ENCODE assay signal across 1 cellular context in the genomic region with DNA sequence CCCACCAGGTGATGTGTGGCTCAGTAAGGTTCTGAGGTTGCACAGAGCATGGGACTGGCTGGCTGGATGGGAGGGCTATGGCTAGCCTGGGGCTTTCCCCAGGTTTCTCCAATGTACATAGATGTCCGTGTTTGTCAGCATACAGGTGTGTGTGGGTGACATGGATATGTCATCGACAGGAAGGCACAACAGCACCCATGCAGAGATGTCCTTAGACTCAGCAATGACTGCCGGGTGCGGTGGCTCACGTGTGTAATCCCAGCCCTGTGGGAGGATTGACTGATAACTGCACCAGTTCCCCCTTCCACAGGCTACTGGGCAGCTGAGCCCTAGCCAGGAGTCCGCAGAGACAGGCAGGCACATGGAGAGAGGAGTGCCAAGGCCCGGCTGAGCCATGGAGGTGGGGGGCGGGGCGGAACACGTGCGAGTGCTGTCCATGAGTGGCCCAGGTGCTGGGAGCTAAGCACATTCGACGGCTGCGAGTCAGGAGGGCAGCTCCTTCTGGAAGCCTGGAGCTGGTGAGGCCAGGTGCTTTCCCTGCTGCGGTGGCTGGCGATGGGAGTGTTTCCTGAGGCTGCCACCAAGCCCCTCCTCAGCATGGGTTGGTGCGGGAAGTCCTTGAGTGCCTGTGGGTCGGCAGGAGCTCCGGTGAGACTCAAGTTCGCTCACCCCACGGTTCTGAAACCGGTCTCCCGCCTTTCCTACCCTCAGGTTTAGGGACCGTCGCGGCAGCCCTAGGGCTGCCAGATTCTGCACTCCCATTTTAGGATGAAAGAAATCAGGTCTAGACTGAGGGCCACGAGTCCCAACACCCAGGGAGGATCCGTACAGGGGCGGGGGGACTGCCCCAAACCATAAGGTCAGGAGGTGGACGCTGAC.
TF ChIP-seq lines count a peak whose summit lies in the region.

No MANE protein-coding gene starts in this region.

TF ChIP-seq in WTC11, 78 proteins besides CTCF, POLR2A, EP300 and RAD21 (continued from another document):
- TF ChIP-seq, protein P1, sequence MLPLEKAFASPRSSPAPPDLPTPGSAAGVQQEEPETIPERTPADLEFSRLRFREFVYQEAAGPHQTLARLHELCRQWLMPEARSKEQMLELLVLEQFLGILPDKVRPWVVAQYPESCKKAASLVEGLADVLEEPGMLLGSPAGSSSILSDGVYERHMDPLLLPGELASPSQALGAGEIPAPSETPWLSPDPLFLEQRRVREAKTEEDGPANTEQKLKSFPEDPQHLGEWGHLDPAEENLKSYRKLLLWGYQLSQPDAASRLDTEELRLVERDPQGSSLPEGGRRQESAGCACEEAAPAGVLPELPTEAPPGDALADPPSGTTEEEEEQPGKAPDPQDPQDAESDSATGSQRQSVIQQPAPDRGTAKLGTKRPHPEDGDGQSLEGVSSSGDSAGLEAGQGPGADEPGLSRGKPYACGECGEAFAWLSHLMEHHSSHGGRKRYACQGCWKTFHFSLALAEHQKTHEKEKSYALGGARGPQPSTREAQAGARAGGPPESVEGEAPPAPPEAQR (CRISPR knock-in tag; IDR thresholded peaks at IDR 0.05) = no peak
- no peak for TF ChIP-seq ZNF121 (CRISPR knock-in tag; IDR thresholded peaks at IDR 0.05)
- no peak for TF ChIP-seq GRHL2 (CRISPR knock-in tag; IDR thresholded peaks at IDR 0.05; ENCODE audit: insufficient replicate concordance, severe bottlenecking)
- TF ChIP-seq SOX15 (CRISPR knock-in tag; IDR thresholded peaks at IDR 0.05) = no peak
- TF ChIP-seq, protein P2, sequence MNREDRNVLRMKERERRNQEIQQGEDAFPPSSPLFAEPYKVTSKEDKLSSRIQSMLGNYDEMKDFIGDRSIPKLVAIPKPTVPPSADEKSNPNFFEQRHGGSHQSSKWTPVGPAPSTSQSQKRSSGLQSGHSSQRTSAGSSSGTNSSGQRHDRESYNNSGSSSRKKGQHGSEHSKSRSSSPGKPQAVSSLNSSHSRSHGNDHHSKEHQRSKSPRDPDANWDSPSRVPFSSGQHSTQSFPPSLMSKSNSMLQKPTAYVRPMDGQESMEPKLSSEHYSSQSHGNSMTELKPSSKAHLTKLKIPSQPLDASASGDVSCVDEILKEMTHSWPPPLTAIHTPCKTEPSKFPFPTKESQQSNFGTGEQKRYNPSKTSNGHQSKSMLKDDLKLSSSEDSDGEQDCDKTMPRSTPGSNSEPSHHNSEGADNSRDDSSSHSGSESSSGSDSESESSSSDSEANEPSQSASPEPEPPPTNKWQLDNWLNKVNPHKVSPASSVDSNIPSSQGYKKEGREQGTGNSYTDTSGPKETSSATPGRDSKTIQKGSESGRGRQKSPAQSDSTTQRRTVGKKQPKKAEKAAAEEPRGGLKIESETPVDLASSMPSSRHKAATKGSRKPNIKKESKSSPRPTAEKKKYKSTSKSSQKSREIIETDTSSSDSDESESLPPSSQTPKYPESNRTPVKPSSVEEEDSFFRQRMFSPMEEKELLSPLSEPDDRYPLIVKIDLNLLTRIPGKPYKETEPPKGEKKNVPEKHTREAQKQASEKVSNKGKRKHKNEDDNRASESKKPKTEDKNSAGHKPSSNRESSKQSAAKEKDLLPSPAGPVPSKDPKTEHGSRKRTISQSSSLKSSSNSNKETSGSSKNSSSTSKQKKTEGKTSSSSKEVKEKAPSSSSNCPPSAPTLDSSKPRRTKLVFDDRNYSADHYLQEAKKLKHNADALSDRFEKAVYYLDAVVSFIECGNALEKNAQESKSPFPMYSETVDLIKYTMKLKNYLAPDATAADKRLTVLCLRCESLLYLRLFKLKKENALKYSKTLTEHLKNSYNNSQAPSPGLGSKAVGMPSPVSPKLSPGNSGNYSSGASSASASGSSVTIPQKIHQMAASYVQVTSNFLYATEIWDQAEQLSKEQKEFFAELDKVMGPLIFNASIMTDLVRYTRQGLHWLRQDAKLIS (CRISPR knock-in tag; IDR thresholded peaks at IDR 0.05; ENCODE audit: borderline replicate concordance) = no peak
- TF ChIP-seq TEAD1 (CRISPR knock-in tag; IDR thresholded peaks at IDR 0.05) = peak; percentile 47
- no peak for TF ChIP-seq SMAD4 (CRISPR knock-in tag; IDR thresholded peaks at IDR 0.05)
- TF ChIP-seq ZNF138 (CRISPR knock-in tag; conservative IDR thresholded peaks at IDR 0.05) = no peak
- TF ChIP-seq, protein P3, sequence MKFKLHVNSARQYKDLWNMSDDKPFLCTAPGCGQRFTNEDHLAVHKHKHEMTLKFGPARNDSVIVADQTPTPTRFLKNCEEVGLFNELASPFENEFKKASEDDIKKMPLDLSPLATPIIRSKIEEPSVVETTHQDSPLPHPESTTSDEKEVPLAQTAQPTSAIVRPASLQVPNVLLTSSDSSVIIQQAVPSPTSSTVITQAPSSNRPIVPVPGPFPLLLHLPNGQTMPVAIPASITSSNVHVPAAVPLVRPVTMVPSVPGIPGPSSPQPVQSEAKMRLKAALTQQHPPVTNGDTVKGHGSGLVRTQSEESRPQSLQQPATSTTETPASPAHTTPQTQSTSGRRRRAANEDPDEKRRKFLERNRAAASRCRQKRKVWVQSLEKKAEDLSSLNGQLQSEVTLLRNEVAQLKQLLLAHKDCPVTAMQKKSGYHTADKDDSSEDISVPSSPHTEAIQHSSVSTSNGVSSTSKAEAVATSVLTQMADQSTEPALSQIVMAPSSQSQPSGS (CRISPR knock-in tag; IDR thresholded peaks at IDR 0.05; ENCODE audit: borderline replicate concordance, low read depth) = no peak
- TF ChIP-seq, protein P4, sequence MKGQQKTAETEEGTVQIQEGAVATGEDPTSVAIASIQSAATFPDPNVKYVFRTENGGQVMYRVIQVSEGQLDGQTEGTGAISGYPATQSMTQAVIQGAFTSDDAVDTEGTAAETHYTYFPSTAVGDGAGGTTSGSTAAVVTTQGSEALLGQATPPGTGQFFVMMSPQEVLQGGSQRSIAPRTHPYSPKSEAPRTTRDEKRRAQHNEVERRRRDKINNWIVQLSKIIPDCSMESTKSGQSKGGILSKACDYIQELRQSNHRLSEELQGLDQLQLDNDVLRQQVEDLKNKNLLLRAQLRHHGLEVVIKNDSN (CRISPR knock-in tag; IDR thresholded peaks at IDR 0.05) = no peak
